In genomic region chr16:9657659-9658058, GRCh38 we compare ENCODE assay signal across 18 cellular contexts.
DNase-seq lines count a peak whose midpoint lies in the region; ATAC-seq lines count a peak whose summit lies in the region.
"Had no signal": no experiment of that assay in that cellular context is flagged by ENCODE, and none has a peak within 500 bp of the region (broad histone marks: within the 10 kb centered on the region; RNA-seq: fewer than 3 reads in every experiment).

No MANE protein-coding gene starts in this region.

- peak; percentile 30 for DNase-seq in ELF-1 (ENCODE audit: low read depth, low spot score)
- peak; percentile 70 to 94 for DNase-seq in NCI-H524 (lab: John Stamatoyannopoulos, UW)
- peak; percentile 26 for DNase-seq in NCI-H82 (lab: John Stamatoyannopoulos, UW)
- DNase-seq in left kidney (ENCODE audit: low read depth, low spot score): peak; percentile 62
- DNase-seq in NCI-H510A (lab: John Stamatoyannopoulos, UW): no peak
- DNase-seq: C1 segment of cervical spinal cord; Calu3; CD4-positive, alpha-beta memory T cell; COR-L47; DND-41; GDM1; H9 had no signal

- ATAC-seq in HG03378 (IDR thresholded peaks at IDR 0.05; ENCODE audit: unreplicated experiment): no peak
- no peak for ATAC-seq in HG02885 (IDR thresholded peaks at IDR 0.05; ENCODE audit: poor library complexity, unreplicated experiment)
- no peak for ATAC-seq in HG03457 (IDR thresholded peaks at IDR 0.05; ENCODE audit: unreplicated experiment)
- ATAC-seq: GM12878, GM23338, HCT116 had no signal
